8 cellular contexts compared by ENCODE assay signal in genomic region chr10:89392974-89393373, GRCh38. TPM values are rescaled to one million over a fixed set of nuclear protein-coding genes. Genes with fewer than 3 reads are reported as not detected.
A peak's percentile ranks its signal among the peaks of the same experiment; 100 is the strongest.
DNase-seq lines count a peak whose midpoint lies in the region; ATAC-seq and TF ChIP-seq lines count a peak whose summit lies in the region.

No MANE protein-coding gene starts in this region.

- WGBS in esophagus, 2 donors = 10 to 25% methylated on average over 2 of the region's 2 CpGs

- H3K36me3 Mint-ChIP-seq in CD8-positive, alpha-beta T cell = no peaks in the 10 kb centered on the region
- H3K36me3 Mint-ChIP-seq in natural killer cell treated with Interleukin-12 subunit alpha and Interleukin-12 subunit beta and Interleukin-15 and Interleukin-18, amount 100 ng/mL, for 72 hours = no peaks in the 10 kb centered on the region

- peaks cover 15% of the 10 kb centered on the region for H3K4me1 ChIP-seq in CD8-positive, alpha-beta T cell (ENCODE audit: insufficient read depth, low read length)
- H3K4me1 ChIP-seq in RWPE2 (ENCODE audit: insufficient read depth, poor library complexity, severe bottlenecking) (peaks cover 17% of the 10 kb centered on the region), esophagus (ENCODE audit: control insufficient read depth in 2 of 2, insufficient read depth in 2 of 2, low read length in 1 of 2) (no peaks in the 10 kb centered on the region)

- H3K4me1 Mint-ChIP-seq in CD8-positive, alpha-beta T cell (ENCODE audit: low read depth) = peaks cover 35% of the 10 kb centered on the region
- H3K4me1 Mint-ChIP-seq in natural killer cell treated with Interleukin-12 subunit alpha and Interleukin-12 subunit beta and Interleukin-15 and Interleukin-18, amount 100 ng/mL, for 72 hours (ENCODE audit: low read depth in 2 of 2) = peaks cover 15 to 16% of the 10 kb centered on the region in 2 donors

- no peak for ATAC-seq in CD8-positive, alpha-beta T cell
- ATAC-seq in RWPE2 (ENCODE audit: low read depth) = peak; percentile 38
- ATAC-seq in natural killer cell treated with Interleukin-12 subunit alpha and Interleukin-12 subunit beta and Interleukin-15 and Interleukin-18, amount 100 ng/mL, for 72 hours = peak; percentile 52 to 59

- H3K27ac Mint-ChIP-seq in CD8-positive, alpha-beta T cell = peak overlapping the region; percentile 88
- peak overlapping the region in 1 of 2 donors; percentile 92 for H3K27ac Mint-ChIP-seq in natural killer cell treated with Interleukin-12 subunit alpha and Interleukin-12 subunit beta and Interleukin-15 and Interleukin-18, amount 100 ng/mL, for 72 hours

- no peaks in the 10 kb centered on the region for H3K27me3 Mint-ChIP-seq in CD8-positive, alpha-beta T cell (ENCODE audit: low read depth)
- H3K27me3 Mint-ChIP-seq in natural killer cell treated with Interleukin-12 subunit alpha and Interleukin-12 subunit beta and Interleukin-15 and Interleukin-18, amount 100 ng/mL, for 72 hours = no peaks in the 10 kb centered on the region

- H3K4me3 ChIP-seq in CD8-positive, alpha-beta T cell (ENCODE audit: low read depth, low read length) = peak overlapping the region; percentile 79
- H3K4me3 ChIP-seq in RWPE2 (ENCODE audit: severe bottlenecking) = peak overlapping the region; percentile 40
- H3K4me3 ChIP-seq in esophagus (ENCODE audit: low read depth in 1 of 2, low read length in 2 of 2) = peak overlapping the region in 1 of 2 donors; percentile 79

- no peaks in the 10 kb centered on the region for H3K9me3 ChIP-seq in CD8-positive, alpha-beta T cell (ENCODE audit: low read length)
- H3K9me3 ChIP-seq in RWPE2 (ENCODE audit: severe bottlenecking) = no peaks in the 10 kb centered on the region
- no peaks in the 10 kb centered on the region for H3K9me3 ChIP-seq in esophagus (ENCODE audit: control insufficient read depth in 2 of 2, insufficient read depth in 1 of 2, low read depth in 1 of 2, low read length in 1 of 2)

- DNase-seq in CD8-positive, alpha-beta T cell = no peak
- DNase-seq in H4 (ENCODE audit: low spot score) = peak; percentile 61
- DNase-seq in RWPE2 (ENCODE audit: low spot score) = no peak
- DNase-seq in natural killer cell treated with Interleukin-12 subunit alpha and Interleukin-12 subunit beta and Interleukin-15 and Interleukin-18, amount 100 ng/mL, for 72 hours (ENCODE audit: low spot score) = no peak
- DNase-seq in iPS-NIHi11 (ENCODE audit: low spot score) = no peak
- DNase-seq in stimulated activated CD4-positive, alpha-beta T cell treated with anti-CD3 and anti-CD28 coated beads, Interleukin-2, amount 100 ng/mL, for 48 hours = no peak
- DNase-seq in COLO668 (lab: John Stamatoyannopoulos, UW; ENCODE audit: unreplicated experiment) = no peak

- peak overlapping the region; percentile 90 for H3K4me3 Mint-ChIP-seq in CD8-positive, alpha-beta T cell
- H3K4me3 Mint-ChIP-seq in natural killer cell treated with Interleukin-12 subunit alpha and Interleukin-12 subunit beta and Interleukin-15 and Interleukin-18, amount 100 ng/mL, for 72 hours = peak overlapping the region; percentile 90

- H3K9me3 Mint-ChIP-seq in CD8-positive, alpha-beta T cell = no peaks in the 10 kb centered on the region
- no peaks in the 10 kb centered on the region for H3K9me3 Mint-ChIP-seq in natural killer cell treated with Interleukin-12 subunit alpha and Interleukin-12 subunit beta and Interleukin-15 and Interleukin-18, amount 100 ng/mL, for 72 hours

- H3K27me3 ChIP-seq in CD8-positive, alpha-beta T cell (ENCODE audit: insufficient read depth, low read length) = no peaks in the 10 kb centered on the region
- no peaks in the 10 kb centered on the region for H3K27me3 ChIP-seq in RWPE2 (ENCODE audit: insufficient read depth, poor library complexity, severe bottlenecking)
- H3K27me3 ChIP-seq in esophagus (ENCODE audit: control insufficient read depth in 1 of 2, insufficient read depth in 2 of 2, low read length in 2 of 2) = no peaks in the 10 kb centered on the region

- CTCF ChIA-PET in CD8-positive, alpha-beta T cell (lab: Charles Lee) = interaction anchor here (1.0 to 1.8 kb wide), 7 partner anchors 9 to 135 kb away, joined by 3 to 6 read pairs (median 3); partner anchors contain the start of genes IFIT2 and IFIT5

- peak overlapping the region; percentile 65 for H3K27ac ChIP-seq in CD8-positive, alpha-beta T cell (ENCODE audit: low read depth, low read length)
- H3K27ac ChIP-seq in RWPE2 (ENCODE audit: poor library complexity, severe bottlenecking) (peak overlapping the region; percentile 50), esophagus (ENCODE audit: low read depth in 2 of 2, low read length in 1 of 2) (peak overlapping the region; percentile 47 to 58)

- TF ChIP-seq CTCF in CD8-positive, alpha-beta T cell (IDR thresholded peaks at IDR 0.05) = no peak
- TF ChIP-seq CTCF in RWPE2 (IDR thresholded peaks at IDR 0.05; ENCODE audit: poor library complexity, severe bottlenecking) = no peak

- intact Hi-C loops in CD8-positive, alpha-beta T cell (cut with DNase I, micrococcal nuclease) = loop anchor here (1.0 to 10.0 kb wide), 3 partner anchors 21 to 408 kb away; partner anchors contain the start of genes IFIT2 (in 1 of the 2) and IFIT5 (in 1 of the 2)

- H3K36me3 ChIP-seq in CD8-positive, alpha-beta T cell (ENCODE audit: insufficient read depth, low read length) = no peaks in the 10 kb centered on the region
- H3K36me3 ChIP-seq in RWPE2 (ENCODE audit: low read depth) (peaks cover 2% of the 10 kb centered on the region; the same call in 1 of the 2 replicates), esophagus (ENCODE audit: control insufficient read depth in 2 of 2, insufficient read depth in 2 of 2, low read length in 1 of 2) (no peaks in the 10 kb centered on the region)

- POLR2A ChIA-PET in CD8-positive, alpha-beta T cell (lab: Charles Lee) = interaction anchor here (0.6 to 2.1 kb wide), 10 partner anchors 19 to 1530 kb away, joined by 3 to 15 read pairs (median 4); partner anchors contain the start of genes IFIT5 and LIPA

RNA-seq across cellular contexts. Expression of gene IFIT1, which starts 0.6 kb away (rescaled TPM):
- total RNA-seq in CD8-positive, alpha-beta T cell = 1 to 10 TPM; 1.9 to 2.5 TPM
- total RNA-seq in H4 (2014; rRNA removed; shearing (Covaris generic)) = 102 and 123 TPM in 2 replicates
- 1 to 10 TPM; 2.3 to 2.7 TPM for polyA plus RNA-seq in esophagus
- under 1 TPM; 0.36 to 0.69 TPM for total RNA-seq in natural killer cell treated with Interleukin-12 subunit alpha and Interleukin-12 subunit beta and Interleukin-15 and Interleukin-18, amount 100 ng/mL, for 72 hours

RNA-seq across cellular contexts. Expression of gene IFIT1B, which starts 15.1 kb away (rescaled TPM):
- not detected for total RNA-seq in CD8-positive, alpha-beta T cell
- total RNA-seq in H4 (2014; rRNA removed; shearing (Covaris generic)) = 0.12 TPM in 1 of 2 replicates, not detected in the other
- polyA plus RNA-seq in esophagus = not detected
- total RNA-seq in natural killer cell treated with Interleukin-12 subunit alpha and Interleukin-12 subunit beta and Interleukin-15 and Interleukin-18, amount 100 ng/mL, for 72 hours = not detected

RNA-seq across cellular contexts. Expression of gene IFIT5, which starts 21.4 kb away (rescaled TPM):
- total RNA-seq in CD8-positive, alpha-beta T cell = 10 to 100 TPM; 15.0 to 16.1 TPM
- 34.9 and 41.6 TPM in 2 replicates for total RNA-seq in H4 (2014; rRNA removed; shearing (Covaris generic))
- 1 to 10 TPM; 3.4 to 4.8 TPM for polyA plus RNA-seq in esophagus
- 10 to 100 TPM in 1 of 2 donors, 1 to 10 TPM in 1; 5.2 to 17.5 TPM for total RNA-seq in natural killer cell treated with Interleukin-12 subunit alpha and Interleukin-12 subunit beta and Interleukin-15 and Interleukin-18, amount 100 ng/mL, for 72 hours

Comparison
In these comparisons a context has a peak if more than half of its experiments do, and no peak if none do; other contexts are left out.
1. RNA of gene IFIT1, which starts 0.6 kb away (total RNA-seq): 102 to 123 TPM in H4; 1.9 to 2.5 TPM in CD8-positive, alpha-beta T cell and 0.36 to 0.69 TPM in natural killer cell treated with Interleukin-12 subunit alpha and Interleukin-12 subunit beta and Interleukin-15 and Interleukin-18, amount 100 ng/mL, for 72 hours; every median in the first group is over 10 times any median in the second.
2. Peak in every context shown above with its lines, with median percentiles within 50 percentile points of each other: H3K27ac ChIP-seq.